ENCODE assay signal across 10 cellular contexts in the genomic region with DNA sequence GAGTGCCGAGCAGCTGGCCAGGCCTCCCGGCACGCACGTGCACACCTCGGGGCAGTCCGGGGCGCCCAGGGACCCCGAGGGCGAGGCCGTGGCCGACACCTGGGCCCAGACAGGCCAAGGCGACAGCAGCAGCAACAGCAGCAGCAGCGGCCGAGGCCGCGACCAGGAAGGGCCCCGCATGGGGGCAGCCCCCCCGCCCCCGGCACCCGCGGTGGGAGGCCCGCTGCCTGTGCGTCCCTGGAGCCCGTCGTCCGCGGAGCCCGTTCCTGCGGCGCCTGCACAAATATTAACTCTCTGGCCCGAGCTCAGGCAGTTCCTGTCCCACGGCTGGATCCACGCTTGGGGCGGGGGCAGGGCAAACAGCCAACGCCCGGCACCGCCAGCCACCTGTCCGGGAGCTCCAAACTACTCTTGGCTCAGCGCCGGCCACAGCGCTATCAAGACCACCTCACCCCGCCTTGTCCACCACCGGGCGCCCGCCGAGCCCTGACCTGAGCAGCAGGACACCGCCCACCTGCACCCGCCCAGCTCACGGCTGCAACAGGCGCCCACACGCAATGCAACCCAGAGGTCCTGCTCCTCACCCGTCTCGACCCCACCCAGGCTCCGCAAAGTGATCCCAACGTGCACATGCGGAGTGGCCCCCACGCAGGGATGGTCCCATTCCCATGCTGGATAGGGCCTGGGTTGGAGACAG. TPM values are rescaled to one million over a fixed set of nuclear protein-coding genes. Genes with fewer than 3 reads are reported as not detected.
DNase-seq lines count a peak whose midpoint lies in the region; ATAC-seq and TF ChIP-seq lines count a peak whose summit lies in the region.
"Had no signal": no experiment of that assay in that cellular context is flagged by ENCODE, and none has a peak within 500 bp of the region (broad histone marks: within the 10 kb centered on the region; RNA-seq: fewer than 3 reads in every experiment).

A gene with protein sequence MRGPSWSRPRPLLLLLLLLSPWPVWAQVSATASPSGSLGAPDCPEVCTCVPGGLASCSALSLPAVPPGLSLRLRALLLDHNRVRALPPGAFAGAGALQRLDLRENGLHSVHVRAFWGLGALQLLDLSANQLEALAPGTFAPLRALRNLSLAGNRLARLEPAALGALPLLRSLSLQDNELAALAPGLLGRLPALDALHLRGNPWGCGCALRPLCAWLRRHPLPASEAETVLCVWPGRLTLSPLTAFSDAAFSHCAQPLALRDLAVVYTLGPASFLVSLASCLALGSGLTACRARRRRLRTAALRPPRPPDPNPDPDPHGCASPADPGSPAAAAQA (minus strand): TSS at position 288 of the 697 bp plus-strand sequence. CDS start 108 bp downstream, at position 180.

- H3K4me3 ChIP-seq in adipocyte (ENCODE audit: low read length): peak within 1 kb of the TSS; percentile 27
- peak within 1 kb of the TSS in 2 of 3 donors; percentile 6 to 19 for H3K4me3 ChIP-seq in right lobe of liver
- peak within 1 kb of the TSS; percentile 60 for H3K4me3 ChIP-seq in thoracic aorta
- peak within 1 kb of the TSS in 1 of 2 donors; percentile 11 for H3K4me3 ChIP-seq in uterus
- H3K4me3 ChIP-seq: MG63 had no signal

- no peak within 1 kb of the TSS for H3K9ac ChIP-seq in adipocyte (ENCODE audit: low read length)

- H3K27ac ChIP-seq in right lobe of liver (no peak within 1 kb of the TSS), thoracic aorta (no peak within 1 kb of the TSS), uterus (no peak within 1 kb of the TSS)

- TF ChIP-seq POLR2A in right lobe of liver (IDR thresholded peaks at IDR 0.05) (no peak), uterus (IDR thresholded peaks at IDR 0.05) (no peak)

- no peak for TF ChIP-seq CTCF in right lobe of liver (IDR thresholded peaks at IDR 0.05)
- no peak for TF ChIP-seq CTCF in thoracic aorta (IDR thresholded peaks at IDR 0.05)
- TF ChIP-seq CTCF in uterus (IDR thresholded peaks at IDR 0.05): no peak

- 35% methylated on average over 4 of the region's 57 CpGs for WGBS in right lobe of liver (ENCODE audit: insufficient coverage, low coverage, low lambda C conversion rate, missing lambda C conversion rate)

- H3K27me3 ChIP-seq in adipocyte (replicated peaks; ENCODE audit: control insufficient read depth, insufficient read depth, low read length) (peaks cover 47% of the 10 kb centered on the region), right lobe of liver (peaks cover 0 to 51% of the 10 kb centered on the region in 2 donors), thoracic aorta (replicated peaks; ENCODE audit: insufficient read depth) (peaks cover 22% of the 10 kb centered on the region), uterus (peaks cover 28 to 38% of the 10 kb centered on the region in 2 donors)

- DNase-seq in activated T-cell treated with anti-CD3 and anti-CD28 coated beads, Interleukin-2, amount 50 U/mL, for 72 hours: no peak
- no peak for DNase-seq in activated T-cell treated with anti-CD3 and anti-CD28 coated beads, Interleukin-2, amount 50 U/mL, for 4 hours
- DNase-seq in adipocyte (ENCODE audit: low read depth) (no peak), right lobe of liver (no peak), thoracic aorta (ENCODE audit: low spot score) (no peak), NCI-H82 (lab: John Stamatoyannopoulos, UW) (no peak), uterus (no peak), GDM1 (lab: John Stamatoyannopoulos, UW) (no peak)

- no peaks in the 10 kb centered on the region for H3K9me3 Mint-ChIP-seq in activated T-cell treated with anti-CD3 and anti-CD28 coated beads, Interleukin-2, amount 50 U/mL, for 72 hours
- H3K9me3 Mint-ChIP-seq in activated T-cell treated with anti-CD3 and anti-CD28 coated beads, Interleukin-2, amount 50 U/mL, for 4 hours: no peaks in the 10 kb centered on the region

- H3K27me3 Mint-ChIP-seq in activated T-cell treated with anti-CD3 and anti-CD28 coated beads, Interleukin-2, amount 50 U/mL, for 72 hours (ENCODE audit: low read depth): peaks cover 28% of the 10 kb centered on the region
- peaks cover 38% of the 10 kb centered on the region for H3K27me3 Mint-ChIP-seq in activated T-cell treated with anti-CD3 and anti-CD28 coated beads, Interleukin-2, amount 50 U/mL, for 4 hours (ENCODE audit: low read depth)

- peaks cover 3% of the 10 kb centered on the region for H3K4me1 ChIP-seq in adipocyte (ENCODE audit: control insufficient read depth, insufficient read depth, low read length)
- H3K4me1 ChIP-seq in right lobe of liver: peaks cover 0 to 24% (median 0%) of the 10 kb centered on the region in 4 donors
- H3K4me1 ChIP-seq in thoracic aorta (ENCODE audit: control insufficient read depth in 1 of 2, low read depth in 2 of 2): peaks cover 7 to 21% of the 10 kb centered on the region in 2 donors
- H3K4me1 ChIP-seq in uterus: peaks cover 4 to 21% of the 10 kb centered on the region in 2 donors

- H3K9me3 ChIP-seq in adipocyte (ENCODE audit: control insufficient read depth, low read length) (no peaks in the 10 kb centered on the region), right lobe of liver (no peaks in the 10 kb centered on the region), thoracic aorta (no peaks in the 10 kb centered on the region), uterus (no peaks in the 10 kb centered on the region)
- H3K9me3 ChIP-seq: MG63 had no signal

- ATAC-seq in activated T-cell treated with anti-CD3 and anti-CD28 coated beads, Interleukin-2, amount 50 U/mL, for 72 hours (replicated peaks in 1 of 2): no peak
- ATAC-seq in activated T-cell treated with anti-CD3 and anti-CD28 coated beads, Interleukin-2, amount 50 U/mL, for 4 hours: no peak
- ATAC-seq in right lobe of liver (no peak), thoracic aorta (ENCODE audit: insufficient number of reproducible peaks, low FRiP score, low read depth) (no peak)

- no peaks in the 10 kb centered on the region for H3K36me3 ChIP-seq in adipocyte (ENCODE audit: control insufficient read depth, insufficient read depth, low read length, severe bottlenecking)
- no peaks in the 10 kb centered on the region for H3K36me3 ChIP-seq in right lobe of liver
- no peaks in the 10 kb centered on the region for H3K36me3 ChIP-seq in thoracic aorta
- H3K36me3 ChIP-seq in uterus: no peaks in the 10 kb centered on the region
- H3K36me3 ChIP-seq: MG63 had no signal

- H3K27ac Mint-ChIP-seq in activated T-cell treated with anti-CD3 and anti-CD28 coated beads, Interleukin-2, amount 50 U/mL, for 72 hours: no peak within 1 kb of the TSS

- intact Hi-C loops in right lobe of liver (cut with DNase I) (loop anchor here in 1 of 2 donors (10.0 kb wide), 1 partner anchor 605 kb away; no protein-coding TSS in a partner anchor), uterus (cut with DNase I; ENCODE audit: low total_unique reads) (no loop called here)

- peaks cover 6% of the 10 kb centered on the region for H3K4me1 Mint-ChIP-seq in activated T-cell treated with anti-CD3 and anti-CD28 coated beads, Interleukin-2, amount 50 U/mL, for 72 hours (ENCODE audit: low read depth)
- peaks cover 4% of the 10 kb centered on the region for H3K4me1 Mint-ChIP-seq in activated T-cell treated with anti-CD3 and anti-CD28 coated beads, Interleukin-2, amount 50 U/mL, for 4 hours (ENCODE audit: low read depth)

- peak within 1 kb of the TSS; percentile 62 to 73 for H3K4me3 Mint-ChIP-seq in activated T-cell treated with anti-CD3 and anti-CD28 coated beads, Interleukin-2, amount 50 U/mL, for 72 hours
- no peak within 1 kb of the TSS for H3K4me3 Mint-ChIP-seq in activated T-cell treated with anti-CD3 and anti-CD28 coated beads, Interleukin-2, amount 50 U/mL, for 4 hours

- H3K36me3 Mint-ChIP-seq in activated T-cell treated with anti-CD3 and anti-CD28 coated beads, Interleukin-2, amount 50 U/mL, for 72 hours (ENCODE audit: insufficient read depth in 2 of 2): no peaks in the 10 kb centered on the region
- H3K36me3 Mint-ChIP-seq in activated T-cell treated with anti-CD3 and anti-CD28 coated beads, Interleukin-2, amount 50 U/mL, for 4 hours (ENCODE audit: insufficient read depth): no peaks in the 10 kb centered on the region

RNA-seq across cellular contexts. Expression of the gene that starts here (rescaled TPM):
- total RNA-seq in activated T-cell treated with anti-CD3 and anti-CD28 coated beads, Interleukin-2, amount 50 U/mL, for 72 hours: not detected
- under 1 TPM in 1 of 3 donors, not detected in 2; 0.18 TPM for total RNA-seq in activated T-cell treated with anti-CD3 and anti-CD28 coated beads, Interleukin-2, amount 50 U/mL, for 4 hours
- total RNA-seq in right lobe of liver (under 1 TPM in 2 of 6 experiments, not detected in 4; 0.17 to 0.18 TPM), thoracic aorta (not detected), uterus (under 1 TPM in 1 of 4 donors, not detected in 3; 0.29 TPM)
- total RNA-seq: pulmonary artery endothelial cell had no signal
